Comparison of ENCODE assay signal across 13 cellular contexts in the genomic region with DNA sequence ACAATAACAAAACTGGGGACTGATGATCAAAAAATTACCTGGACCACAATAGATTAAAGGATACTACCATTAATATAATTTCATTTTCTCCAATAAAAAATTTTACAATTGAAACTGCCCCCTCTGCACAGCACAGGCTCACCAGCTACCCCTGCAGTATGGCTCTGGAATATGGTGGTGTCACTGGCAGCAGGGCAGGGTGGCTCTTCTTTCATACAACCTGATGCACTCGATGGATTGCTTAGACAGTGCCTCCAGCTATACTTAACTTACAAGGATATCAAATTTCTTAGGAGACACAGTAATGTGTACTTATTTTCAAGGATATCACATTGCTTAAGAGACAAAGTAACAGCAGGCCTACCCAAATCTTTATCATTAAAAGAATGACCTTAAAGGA.
DNase-seq lines count a peak whose midpoint lies in the region; ATAC-seq and TF ChIP-seq lines count a peak whose summit lies in the region.
"Had no signal": no experiment of that assay in that cellular context is flagged by ENCODE, and none has a peak within 500 bp of the region (broad histone marks: within the 10 kb centered on the region; RNA-seq: fewer than 3 reads in every experiment).

No MANE protein-coding gene starts in this region.

- peaks cover 8% of the 10 kb centered on the region; the same call in 1 of the 2 replicates for H4K20me1 ChIP-seq in IMR-90 (ENCODE audit: insufficient read depth, low read length)

- TF ChIP-seq CTCF in C4-2B (conservative IDR thresholded peaks at IDR 0.05) (peak; percentile 30), IMR-90 (conservative IDR thresholded peaks at IDR 0.05; ENCODE audit: low read depth, low read length) (no peak), fibroblast of pulmonary artery (IDR thresholded peaks at IDR 0.05; ENCODE audit: low read length, missing control alignments) (peak; percentile 11), GM20000 (IDR thresholded peaks at IDR 0.05; ENCODE audit: extremely low read depth, missing control alignments) (no peak)

- no peak overlapping the region for H2AK9ac ChIP-seq in IMR-90 (replicated peaks; ENCODE audit: low read depth, low read length, poor library complexity)

- no peak overlapping the region for H2BK120ac ChIP-seq in IMR-90 (ENCODE audit: low read depth, low read length)

- H2BK15ac ChIP-seq in IMR-90 (ENCODE audit: low read depth, low read length): no peak overlapping the region

- no peak overlapping the region for H4K5ac ChIP-seq in IMR-90 (ENCODE audit: low read depth, low read length)

- BruUV-seq in IMR-90 (replicated peaks; lab: Mats Ljungman, UMichigan): no TSS peak

- no peak overlapping the region for H3K4me3 ChIP-seq in IMR-90 (ENCODE audit: insufficient read depth, low read depth, low read length)
- H3K4me3 ChIP-seq in fibroblast of pulmonary artery (replicated peaks; ENCODE audit: low read depth, low read length): no peak overlapping the region
- H3K4me3 ChIP-seq: HAP-1 had no signal

- H3K27ac ChIP-seq in C4-2B (no peak overlapping the region), IMR-90 (ENCODE audit: insufficient read depth, low read length) (no peak overlapping the region)

- H3K23ac ChIP-seq in IMR-90 (ENCODE audit: low read depth, low read length): no peak overlapping the region

- no peak overlapping the region for H2AFZ ChIP-seq in IMR-90 (replicated peaks; ENCODE audit: low read length, poor library complexity)

- H3K36me3 ChIP-seq in IMR-90 (ENCODE audit: control insufficient read depth, insufficient read depth, low read length): no peaks in the 10 kb centered on the region
- H3K36me3 ChIP-seq: HAP-1 had no signal

- no peaks in the 10 kb centered on the region for H3K27me3 ChIP-seq in IMR-90 (ENCODE audit: control insufficient read depth, insufficient read depth, low read length)

- intact Hi-C loops in IMR-90 (cut with micrococcal nuclease) (loop anchor here (5.0 kb wide), 1 partner anchor 139 kb away; no protein-coding TSS in a partner anchor), posterior vena cava (cut with DNase I) (no loop called here)

- in situ Hi-C loops in IMR-90 (cut with MboI; ENCODE audit: low sequenced_read_pairs): loop anchor here (5.0 kb wide), 1 partner anchor 134 kb away; no protein-coding TSS in a partner anchor

- no peak overlapping the region for H2BK20ac ChIP-seq in IMR-90 (ENCODE audit: low read depth, low read length)

- no peak for TF ChIP-seq POLR2A in IMR-90 (IDR thresholded peaks at IDR 0.05; ENCODE audit: low read depth, low read length)

- H3K56ac ChIP-seq in IMR-90 (ENCODE audit: extremely low read depth, insufficient read depth, low read length): no peak overlapping the region

- no CpG with 5 or more reads among the region's 1 CpG for WGBS in IMR-90 (ENCODE audit: extremely low coverage in 2 of 2, insufficient read length in 1 of 2), 2 experiments

- no peaks in the 10 kb centered on the region for H3K9me3 ChIP-seq in IMR-90 (ENCODE audit: control insufficient read depth, insufficient read depth, low read length)
- H3K9me3 ChIP-seq: HAP-1 had no signal

- no peak overlapping the region for H4K91ac ChIP-seq in IMR-90 (ENCODE audit: insufficient read depth, low read depth, low read length)

- H3K18ac ChIP-seq in IMR-90 (ENCODE audit: low read depth, low read length): no peak overlapping the region

- ATAC-seq in IMR-90 (ENCODE audit: low read depth) (peak; percentile 81), left lobe of liver (no peak)
- ATAC-seq: activated CD8-positive, alpha-beta T cell treated with anti-CD3 and anti-CD28 coated beads, Interleukin-2, amount 10 ng/mL, durations not matched to agents 7 days and 5 days; right cardiac atrium had no signal

- no peaks in the 10 kb centered on the region; the same call in none of the 2 replicates for H3K4me1 ChIP-seq in IMR-90 (ENCODE audit: control insufficient read depth, insufficient read depth, low read length)
- H3K4me1 ChIP-seq: HAP-1 had no signal

- DNase-seq in IMR-90: peak; percentile 34
- DNase-seq in RPMI7951 (ENCODE audit: low read depth): peak; percentile 27
- DNase-seq in fibroblast of pulmonary artery (ENCODE audit: low read depth): no peak
- no peak for DNase-seq in activated gamma-delta T cell treated with Interleukin-2 at 50 U/mL for 16 hours
- DNase-seq in left lobe of liver (ENCODE audit: low spot score): no peak
- DNase-seq in GM20000 (ENCODE audit: low spot score): no peak
- DNase-seq in posterior vena cava (ENCODE audit: low spot score): no peak
- DNase-seq: activated CD8-positive, alpha-beta T cell treated with anti-CD3 and anti-CD28 coated beads, Interleukin-2, amount 10 ng/mL, durations not matched to agents 7 days and 5 days; CD4-positive, CD25-positive, alpha-beta regulatory T cell; NCI-H2227 treated with DMSO at 0.1 percent for 48 hours; right cardiac atrium had no signal

- H3K9ac ChIP-seq in IMR-90 (ENCODE audit: low read depth, low read length): no peak overlapping the region

- peaks cover 4% of the 10 kb centered on the region; the same call in 1 of the 2 replicates for H3K9me1 ChIP-seq in IMR-90 (ENCODE audit: insufficient read depth, low read length)

- CTCF ChIA-PET in IMR-90 (lab: Yijun Ruan, JAX): no interaction called here

- no peak overlapping the region for H3K4me2 ChIP-seq in IMR-90 (ENCODE audit: low read depth, low read length)

- H2AK5ac ChIP-seq in IMR-90 (ENCODE audit: low read depth, low read length): no peak overlapping the region

- POLR2A ChIA-PET in IMR-90 (lab: Charles Lee; ENCODE audit: unreplicated experiment): no interaction called here

- no peak for TF ChIP-seq RAD21 in IMR-90 (IDR thresholded peaks at IDR 0.05; ENCODE audit: low read length)

- no peak overlapping the region for H3K14ac ChIP-seq in IMR-90 (replicated peaks; ENCODE audit: low read depth, low read length)

- peaks cover 25 to 42% of the 10 kb centered on the region in 2 experiments for H3K79me1 ChIP-seq in IMR-90 (ENCODE audit: low read depth in 1 of 2, low read length in 2 of 2)

- no peak overlapping the region for H3K4ac ChIP-seq in IMR-90 (ENCODE audit: low read depth, low read length)

- dilution Hi-C loops in IMR-90 (cut with HindIII; ENCODE audit: low sequenced_read_pairs, unreplicated experiment): no loop called here

- no peak overlapping the region for H2BK5ac ChIP-seq in IMR-90 (ENCODE audit: low read depth, low read length, poor library complexity, severe bottlenecking)

- H4K8ac ChIP-seq in IMR-90 (ENCODE audit: low read depth in 2 of 2, low read length in 2 of 2): no peak overlapping the region

TF ChIP-seq in IMR-90, 13 proteins besides CTCF, POLR2A, EP300 and RAD21:
- TF ChIP-seq MAFK (IDR thresholded peaks at IDR 0.05; ENCODE audit: low read depth, low read length) (no peak), BHLHE40 (IDR thresholded peaks at IDR 0.05; ENCODE audit: low read depth, low read length) (no peak), RCOR1 (IDR thresholded peaks at IDR 0.05; ENCODE audit: insufficient replicate concordance, low read length) (no peak), FOS (IDR thresholded peaks at IDR 0.05; ENCODE audit: low read depth, low read length) (no peak)

Comparison
In these comparisons a context has a peak if more than half of its experiments do, and no peak if none do; other contexts are left out.
1. CTCF ChIP-seq: peak in C4-2B (single experiment) and fibroblast of pulmonary artery (single experiment); none in IMR-90 (single experiment) and GM20000 (single experiment).
2. DNase-seq: peak in IMR-90 (single experiment) and RPMI7951 (single experiment); none in fibroblast of pulmonary artery (single experiment), activated gamma-delta T cell treated with Interleukin-2 at 50 U/mL for 16 hours (single experiment), left lobe of liver (single experiment), GM20000 (single experiment) and posterior vena cava (single experiment).